21 cellular contexts compared by ENCODE assay signal in genomic region chr18:78818961-78819360, GRCh38.
"Had no signal": no experiment of that assay in that cellular context is flagged by ENCODE, and none has a peak within 500 bp of the region (broad histone marks: within the 10 kb centered on the region; RNA-seq: fewer than 3 reads in every experiment).

No MANE protein-coding gene starts in this region.

- H3K4me1 ChIP-seq: esophagus muscularis mucosa, foreskin keratinocyte, gastroesophageal sphincter, heart left ventricle, lower lobe of right lung, parathyroid adenoma had no signal

- H3K4me1 Mint-ChIP-seq: natural killer cell; stimulated activated memory B cell treated with anti-CD40 and anti-IgM and Interleukin-4, amounts not matched to agents 10 μg/mL and 1 μg/mL and 100 μg/mL, for 72 hours had no signal

- H3K4me3 Mint-ChIP-seq: dendritic cell treated with granulocyte-macrophage colony-stimulating factor and Interleukin-4, amounts not matched to agents 40 ng/mL and 50 ng/mL, for 4 days; natural killer cell; stimulated activated memory B cell treated with anti-CD40 and anti-IgM and Interleukin-4, amounts not matched to agents 10 μg/mL and 1 μg/mL and 100 μg/mL, for 72 hours; stimulated activated naive CD8-positive, alpha-beta T cell treated with anti-CD3 and anti-CD28 coated beads, Interleukin-15, Interleukin-2, amounts not matched to agents 100 ng/mL and 50 ng/mL, for 24 hours had no signal

- H3K27ac ChIP-seq: esophagus muscularis mucosa, foreskin keratinocyte, gastroesophageal sphincter, heart left ventricle, hepatocyte, lower lobe of right lung, neutrophil, parathyroid adenoma, suprapubic skin, transverse colon, vagina had no signal

- H3K27me3 ChIP-seq: foreskin keratinocyte, vagina had no signal

- H3K36me3 ChIP-seq: esophagus muscularis mucosa, gastroesophageal sphincter, heart left ventricle, lower lobe of right lung, neutrophil, suprapubic skin, transverse colon, vagina had no signal

- H3K9ac ChIP-seq: parathyroid adenoma had no signal

- H3K27ac Mint-ChIP-seq: dendritic cell treated with granulocyte-macrophage colony-stimulating factor and Interleukin-4, amounts not matched to agents 40 ng/mL and 50 ng/mL, for 4 days; natural killer cell; progenitor cell of endocrine pancreas; stimulated activated memory B cell treated with anti-CD40 and anti-IgM and Interleukin-4, amounts not matched to agents 10 μg/mL and 1 μg/mL and 100 μg/mL, for 72 hours; stimulated activated naive CD8-positive, alpha-beta T cell treated with anti-CD3 and anti-CD28 coated beads, Interleukin-15, Interleukin-2, amounts not matched to agents 100 ng/mL and 50 ng/mL, for 24 hours had no signal

- H3K36me3 Mint-ChIP-seq: natural killer cell; stimulated activated memory B cell treated with anti-CD40 and anti-IgM and Interleukin-4, amounts not matched to agents 10 μg/mL and 1 μg/mL and 100 μg/mL, for 72 hours had no signal

- DNase-seq: effector CD8-positive, alpha-beta T cell; foreskin keratinocyte; heart left ventricle; left colon; left ventricle myocardium superior; lower lobe of right lung; natural killer cell; stimulated activated CD4-positive, alpha-beta T cell treated with anti-CD3 and anti-CD28 coated beads, Interleukin-4, amount 100 ng/mL, for 4 hours; transverse colon had no signal

- H3K9me3 ChIP-seq: esophagus muscularis mucosa, gastroesophageal sphincter, heart left ventricle, lower lobe of right lung, neutrophil, suprapubic skin, transverse colon, vagina had no signal

- H3K9me3 Mint-ChIP-seq: dendritic cell treated with granulocyte-macrophage colony-stimulating factor and Interleukin-4, amounts not matched to agents 40 ng/mL and 50 ng/mL, for 4 days; natural killer cell; stimulated activated naive CD8-positive, alpha-beta T cell treated with anti-CD3 and anti-CD28 coated beads, Interleukin-15, Interleukin-2, amounts not matched to agents 100 ng/mL and 50 ng/mL, for 24 hours had no signal

- ATAC-seq: foreskin keratinocyte; gastroesophageal sphincter; heart left ventricle; left colon; left ventricle myocardium superior; lower lobe of right lung; natural killer cell; sciatic nerve; stimulated activated memory B cell treated with anti-CD40 and anti-IgM and Interleukin-4, amounts not matched to agents 10 μg/mL and 1 μg/mL and 100 μg/mL, for 72 hours had no signal

- H3K4me3 ChIP-seq: esophagus muscularis mucosa, gastroesophageal sphincter, heart left ventricle, hepatocyte, lower lobe of right lung, suprapubic skin, transverse colon, vagina had no signal
